Comparison of ENCODE assay signal across 1 cellular context in the genomic region with DNA sequence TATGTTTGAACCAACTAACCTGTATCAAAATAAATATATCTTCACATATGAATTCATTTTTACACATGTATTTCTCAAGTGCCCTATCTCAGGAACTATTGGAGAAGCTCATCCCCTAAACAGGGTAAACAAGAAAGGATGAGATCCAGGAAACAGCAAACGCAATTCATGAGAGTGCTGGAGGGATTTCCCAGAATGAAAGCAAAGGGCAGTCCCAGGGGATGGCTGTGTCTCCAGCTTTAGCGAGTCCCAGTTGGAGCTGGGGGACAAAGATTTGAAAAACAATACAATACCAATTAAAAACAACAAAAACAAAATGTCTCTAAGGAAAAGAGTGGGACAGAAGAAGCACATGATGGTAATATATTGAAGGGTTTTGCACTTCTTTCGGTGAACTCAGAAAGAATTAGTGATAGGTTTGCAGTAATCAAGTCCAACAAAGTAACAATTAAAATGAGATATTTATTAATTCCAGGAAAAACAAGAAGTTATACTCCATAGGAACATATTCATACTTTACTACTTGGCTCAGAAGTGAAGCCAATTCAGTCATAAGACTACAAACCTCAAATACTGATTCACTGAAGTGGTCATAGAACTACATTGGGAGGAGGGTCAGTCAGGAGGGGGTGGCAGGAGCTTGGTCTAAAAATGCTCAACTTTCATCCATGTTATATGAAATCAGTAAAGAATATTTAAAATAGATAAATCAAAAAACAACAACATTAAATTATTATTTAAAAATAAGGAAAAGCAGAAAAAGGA.
TF ChIP-seq lines count a peak whose summit lies in the region.

No MANE protein-coding gene starts in this region.

TF ChIP-seq in H1, 55 proteins besides CTCF, POLR2A, EP300 and RAD21:
- no peak for TF ChIP-seq YY1 (IDR thresholded peaks at IDR 0.05; ENCODE audit: low read depth, low read length)
- TF ChIP-seq SP4 (IDR thresholded peaks at IDR 0.05; ENCODE audit: low read length) = no peak
- TF ChIP-seq CTBP2 (IDR thresholded peaks at IDR 0.05; ENCODE audit: borderline replicate concordance, insufficient read depth, insufficient read length, low read length) = no peak
- no peak for TF ChIP-seq ASH2L (IDR thresholded peaks at IDR 0.05; ENCODE audit: low read length)
- TF ChIP-seq, protein P1, sequence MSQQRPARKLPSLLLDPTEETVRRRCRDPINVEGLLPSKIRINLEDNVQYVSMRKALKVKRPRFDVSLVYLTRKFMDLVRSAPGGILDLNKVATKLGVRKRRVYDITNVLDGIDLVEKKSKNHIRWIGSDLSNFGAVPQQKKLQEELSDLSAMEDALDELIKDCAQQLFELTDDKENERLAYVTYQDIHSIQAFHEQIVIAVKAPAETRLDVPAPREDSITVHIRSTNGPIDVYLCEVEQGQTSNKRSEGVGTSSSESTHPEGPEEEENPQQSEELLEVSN (IDR thresholded peaks at IDR 0.05) = no peak
- TF ChIP-seq CHD2 (IDR thresholded peaks at IDR 0.05; ENCODE audit: low read length) = no peak
- TF ChIP-seq, protein P2, sequence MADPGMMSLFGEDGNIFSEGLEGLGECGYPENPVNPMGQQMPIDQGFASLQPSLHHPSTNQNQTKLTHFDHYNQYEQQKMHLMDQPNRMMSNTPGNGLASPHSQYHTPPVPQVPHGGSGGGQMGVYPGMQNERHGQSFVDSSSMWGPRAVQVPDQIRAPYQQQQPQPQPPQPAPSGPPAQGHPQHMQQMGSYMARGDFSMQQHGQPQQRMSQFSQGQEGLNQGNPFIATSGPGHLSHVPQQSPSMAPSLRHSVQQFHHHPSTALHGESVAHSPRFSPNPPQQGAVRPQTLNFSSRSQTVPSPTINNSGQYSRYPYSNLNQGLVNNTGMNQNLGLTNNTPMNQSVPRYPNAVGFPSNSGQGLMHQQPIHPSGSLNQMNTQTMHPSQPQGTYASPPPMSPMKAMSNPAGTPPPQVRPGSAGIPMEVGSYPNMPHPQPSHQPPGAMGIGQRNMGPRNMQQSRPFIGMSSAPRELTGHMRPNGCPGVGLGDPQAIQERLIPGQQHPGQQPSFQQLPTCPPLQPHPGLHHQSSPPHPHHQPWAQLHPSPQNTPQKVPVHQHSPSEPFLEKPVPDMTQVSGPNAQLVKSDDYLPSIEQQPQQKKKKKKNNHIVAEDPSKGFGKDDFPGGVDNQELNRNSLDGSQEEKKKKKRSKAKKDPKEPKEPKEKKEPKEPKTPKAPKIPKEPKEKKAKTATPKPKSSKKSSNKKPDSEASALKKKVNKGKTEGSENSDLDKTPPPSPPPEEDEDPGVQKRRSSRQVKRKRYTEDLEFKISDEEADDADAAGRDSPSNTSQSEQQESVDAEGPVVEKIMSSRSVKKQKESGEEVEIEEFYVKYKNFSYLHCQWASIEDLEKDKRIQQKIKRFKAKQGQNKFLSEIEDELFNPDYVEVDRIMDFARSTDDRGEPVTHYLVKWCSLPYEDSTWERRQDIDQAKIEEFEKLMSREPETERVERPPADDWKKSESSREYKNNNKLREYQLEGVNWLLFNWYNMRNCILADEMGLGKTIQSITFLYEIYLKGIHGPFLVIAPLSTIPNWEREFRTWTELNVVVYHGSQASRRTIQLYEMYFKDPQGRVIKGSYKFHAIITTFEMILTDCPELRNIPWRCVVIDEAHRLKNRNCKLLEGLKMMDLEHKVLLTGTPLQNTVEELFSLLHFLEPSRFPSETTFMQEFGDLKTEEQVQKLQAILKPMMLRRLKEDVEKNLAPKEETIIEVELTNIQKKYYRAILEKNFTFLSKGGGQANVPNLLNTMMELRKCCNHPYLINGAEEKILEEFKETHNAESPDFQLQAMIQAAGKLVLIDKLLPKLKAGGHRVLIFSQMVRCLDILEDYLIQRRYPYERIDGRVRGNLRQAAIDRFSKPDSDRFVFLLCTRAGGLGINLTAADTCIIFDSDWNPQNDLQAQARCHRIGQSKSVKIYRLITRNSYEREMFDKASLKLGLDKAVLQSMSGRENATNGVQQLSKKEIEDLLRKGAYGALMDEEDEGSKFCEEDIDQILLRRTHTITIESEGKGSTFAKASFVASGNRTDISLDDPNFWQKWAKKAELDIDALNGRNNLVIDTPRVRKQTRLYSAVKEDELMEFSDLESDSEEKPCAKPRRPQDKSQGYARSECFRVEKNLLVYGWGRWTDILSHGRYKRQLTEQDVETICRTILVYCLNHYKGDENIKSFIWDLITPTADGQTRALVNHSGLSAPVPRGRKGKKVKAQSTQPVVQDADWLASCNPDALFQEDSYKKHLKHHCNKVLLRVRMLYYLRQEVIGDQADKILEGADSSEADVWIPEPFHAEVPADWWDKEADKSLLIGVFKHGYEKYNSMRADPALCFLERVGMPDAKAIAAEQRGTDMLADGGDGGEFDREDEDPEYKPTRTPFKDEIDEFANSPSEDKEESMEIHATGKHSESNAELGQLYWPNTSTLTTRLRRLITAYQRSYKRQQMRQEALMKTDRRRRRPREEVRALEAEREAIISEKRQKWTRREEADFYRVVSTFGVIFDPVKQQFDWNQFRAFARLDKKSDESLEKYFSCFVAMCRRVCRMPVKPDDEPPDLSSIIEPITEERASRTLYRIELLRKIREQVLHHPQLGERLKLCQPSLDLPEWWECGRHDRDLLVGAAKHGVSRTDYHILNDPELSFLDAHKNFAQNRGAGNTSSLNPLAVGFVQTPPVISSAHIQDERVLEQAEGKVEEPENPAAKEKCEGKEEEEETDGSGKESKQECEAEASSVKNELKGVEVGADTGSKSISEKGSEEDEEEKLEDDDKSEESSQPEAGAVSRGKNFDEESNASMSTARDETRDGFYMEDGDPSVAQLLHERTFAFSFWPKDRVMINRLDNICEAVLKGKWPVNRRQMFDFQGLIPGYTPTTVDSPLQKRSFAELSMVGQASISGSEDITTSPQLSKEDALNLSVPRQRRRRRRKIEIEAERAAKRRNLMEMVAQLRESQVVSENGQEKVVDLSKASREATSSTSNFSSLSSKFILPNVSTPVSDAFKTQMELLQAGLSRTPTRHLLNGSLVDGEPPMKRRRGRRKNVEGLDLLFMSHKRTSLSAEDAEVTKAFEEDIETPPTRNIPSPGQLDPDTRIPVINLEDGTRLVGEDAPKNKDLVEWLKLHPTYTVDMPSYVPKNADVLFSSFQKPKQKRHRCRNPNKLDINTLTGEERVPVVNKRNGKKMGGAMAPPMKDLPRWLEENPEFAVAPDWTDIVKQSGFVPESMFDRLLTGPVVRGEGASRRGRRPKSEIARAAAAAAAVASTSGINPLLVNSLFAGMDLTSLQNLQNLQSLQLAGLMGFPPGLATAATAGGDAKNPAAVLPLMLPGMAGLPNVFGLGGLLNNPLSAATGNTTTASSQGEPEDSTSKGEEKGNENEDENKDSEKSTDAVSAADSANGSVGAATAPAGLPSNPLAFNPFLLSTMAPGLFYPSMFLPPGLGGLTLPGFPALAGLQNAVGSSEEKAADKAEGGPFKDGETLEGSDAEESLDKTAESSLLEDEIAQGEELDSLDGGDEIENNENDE (IDR thresholded peaks at IDR 0.05; ENCODE audit: insufficient replicate concordance, low read length) = no peak
- no peak for TF ChIP-seq SAP30 (IDR thresholded peaks at IDR 0.05; ENCODE audit: insufficient read depth, insufficient replicate concordance, low read length)
- no peak for TF ChIP-seq BRCA1 (IDR thresholded peaks at IDR 0.05; ENCODE audit: low read depth, low read length)
- TF ChIP-seq GTF2F1 (IDR thresholded peaks at IDR 0.05; ENCODE audit: borderline replicate concordance, low read depth, low read length) = no peak
- TF ChIP-seq CREB1 (IDR thresholded peaks at IDR 0.05) = no peak
- no peak for TF ChIP-seq SUZ12 (IDR thresholded peaks at IDR 0.05; ENCODE audit: low read length)
- TF ChIP-seq CEBPB (IDR thresholded peaks at IDR 0.05; ENCODE audit: low read depth, low read length) = no peak
- no peak for TF ChIP-seq JUN (IDR thresholded peaks at IDR 0.05; ENCODE audit: low read depth, low read length)
- no peak for TF ChIP-seq TAF1 (IDR thresholded peaks at IDR 0.05; ENCODE audit: low read depth, low read length)
- TF ChIP-seq BCL11A (IDR thresholded peaks at IDR 0.05; ENCODE audit: low read depth in 2 of 2, low read length in 2 of 2) = no peak
- no peak for TF ChIP-seq POLR2AphosphoS5 (IDR thresholded peaks at IDR 0.05; ENCODE audit: low read depth, low read length)
